ENCODE assay signal across 26 cellular contexts in the genomic region with DNA sequence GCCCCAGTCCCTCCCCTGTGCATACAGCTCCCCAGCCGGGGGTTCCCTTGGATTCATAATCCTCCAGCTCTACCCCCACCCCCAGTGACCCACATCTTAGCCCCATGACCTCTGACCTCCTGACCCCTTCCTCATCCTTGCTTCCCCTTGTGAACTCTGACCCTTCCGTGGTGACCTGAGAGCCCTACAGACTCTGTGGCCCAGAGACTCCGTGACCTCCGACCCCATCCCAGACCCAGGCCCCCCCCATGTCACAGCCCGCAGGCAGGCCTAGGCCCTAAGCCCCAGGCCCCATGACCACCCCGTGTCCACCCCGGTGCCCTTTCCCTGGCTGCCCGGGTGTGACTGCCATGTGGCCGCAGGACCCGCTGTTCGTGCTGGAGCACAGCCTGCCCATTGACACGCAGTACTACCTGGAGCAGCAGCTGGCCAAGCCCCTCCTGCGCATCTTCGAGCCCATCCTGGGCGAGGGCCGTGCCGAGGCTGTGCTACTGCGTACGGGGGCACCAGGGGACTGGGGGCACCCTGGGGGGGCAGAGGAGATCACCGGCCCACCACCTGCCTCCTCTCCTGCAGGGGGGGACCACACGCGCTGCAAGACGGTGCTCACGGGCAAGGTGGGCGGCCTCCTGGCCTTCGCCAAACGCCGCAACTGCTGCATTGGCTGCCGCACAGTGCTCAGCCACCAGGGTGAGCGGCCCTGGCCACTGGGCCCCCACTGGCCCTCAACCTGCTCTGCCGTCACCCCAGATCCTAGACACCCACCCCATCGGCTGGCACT. TPM values are rescaled to one million over a fixed set of nuclear protein-coding genes. Genes with fewer than 3 reads are reported as not detected.
DNase-seq lines count a peak whose midpoint lies in the region; ATAC-seq and TF ChIP-seq lines count a peak whose summit lies in the region.
"Had no signal": no experiment of that assay in that cellular context is flagged by ENCODE, and none has a peak within 500 bp of the region (broad histone marks: within the 10 kb centered on the region; RNA-seq: fewer than 3 reads in every experiment).

No MANE protein-coding gene starts in this region.

- H3K9me3 Mint-ChIP-seq in activated naive CD8-positive, alpha-beta T cell treated with anti-CD3 and anti-CD28 coated beads for 36 hours = peaks cover 3% of the 10 kb centered on the region
- H3K9me3 Mint-ChIP-seq in activated naive CD8-positive, alpha-beta T cell treated with anti-CD3 and anti-CD28 coated beads, Interleukin-2, amount 50 U/mL, for 24 hours = no peaks in the 10 kb centered on the region
- H3K9me3 Mint-ChIP-seq in stimulated activated naive B cell treated with anti-CD40 and anti-IgM and Interleukin-4, amounts not matched to agents 10 μg/mL and 1 μg/mL and 100 μg/mL, for 72 hours = no peaks in the 10 kb centered on the region
- H3K9me3 Mint-ChIP-seq: activated naive CD4-positive, alpha-beta T cell treated with anti-CD3 and anti-CD28 coated beads for 36 hours; neural progenitor cell had no signal

- H2AFZ ChIP-seq in OCI-LY1 (ENCODE audit: low read length) = no peak overlapping the region
- no peak overlapping the region for H2AFZ ChIP-seq in hepatocyte
- H2AFZ ChIP-seq: neural progenitor cell had no signal

- H3K36me3 ChIP-seq in OCI-LY1 (ENCODE audit: insufficient read depth, low read length) (peaks cover 52% of the 10 kb centered on the region), hepatocyte (replicated peaks; ENCODE audit: insufficient read depth, low read depth) (no peaks in the 10 kb centered on the region), adrenal gland (replicated peaks in 1 of 2) (no peaks in the 10 kb centered on the region)
- H3K36me3 ChIP-seq: cardiac muscle cell, neural progenitor cell, upper lobe of left lung had no signal

- 94% methylated on average over 18 of the region's 32 CpGs for WGBS in hepatocyte (ENCODE audit: low lambda C conversion rate, missing lambda C conversion rate)
- 88 to 91% (median 89%) methylated on average over 10 to 32 of the region's 32 CpGs for WGBS in adrenal gland, 4 donors

- H3K36me3 Mint-ChIP-seq in activated naive CD8-positive, alpha-beta T cell treated with anti-CD3 and anti-CD28 coated beads for 36 hours = peaks cover 33% of the 10 kb centered on the region
- H3K36me3 Mint-ChIP-seq in activated naive CD8-positive, alpha-beta T cell treated with anti-CD3 and anti-CD28 coated beads, Interleukin-2, amount 50 U/mL, for 24 hours (ENCODE audit: low read depth) = peaks cover 26% of the 10 kb centered on the region
- H3K36me3 Mint-ChIP-seq in stimulated activated naive B cell treated with anti-CD40 and anti-IgM and Interleukin-4, amounts not matched to agents 10 μg/mL and 1 μg/mL and 100 μg/mL, for 72 hours = peaks cover 48 to 55% of the 10 kb centered on the region in 2 donors

- H3K9me2 ChIP-seq in OCI-LY1 (ENCODE audit: low read depth, low read length) = no peaks in the 10 kb centered on the region
- no peaks in the 10 kb centered on the region for H3K9me2 ChIP-seq in hepatocyte (replicated peaks; ENCODE audit: insufficient read depth)
- H3K9me2 ChIP-seq: SK-N-SH had no signal

- H3K4me3 ChIP-seq in OCI-LY1 (ENCODE audit: low read depth, low read length, poor library complexity, severe bottlenecking) (peak overlapping the region; percentile 4), hepatocyte (no peak overlapping the region), adrenal gland (no peak overlapping the region)
- H3K4me3 ChIP-seq: cardiac muscle cell, neural progenitor cell had no signal

- no peak for ATAC-seq in activated naive CD8-positive, alpha-beta T cell treated with anti-CD3 and anti-CD28 coated beads, Interleukin-2, amount 50 U/mL, for 24 hours
- ATAC-seq in stimulated activated naive B cell treated with anti-CD40 and anti-IgM and Interleukin-4, amounts not matched to agents 10 μg/mL and 1 μg/mL and 100 μg/mL, for 72 hours (replicated peaks) = no peak
- no peak for ATAC-seq in GM21619 (IDR thresholded peaks at IDR 0.05; ENCODE audit: unreplicated experiment)
- no peak for ATAC-seq in GM21723 (IDR thresholded peaks at IDR 0.05; ENCODE audit: unreplicated experiment)
- ATAC-seq: activated CD8-positive, alpha-beta memory T cell treated with anti-CD3 and anti-CD28 coated beads, Interleukin-2, amount 10 ng/mL, durations not matched to agents 7 days and 5 days; activated T-cell treated with anti-CD3 and anti-CD28 coated beads, Interleukin-2, amount 50 U/mL, for 72 hours had no signal

- H3F3A ChIP-seq in OCI-LY1 (ENCODE audit: insufficient read depth, low read length) = no peaks in the 10 kb centered on the region; the same call in 1 of the 2 replicates

- H3K27ac Mint-ChIP-seq in activated naive CD8-positive, alpha-beta T cell treated with anti-CD3 and anti-CD28 coated beads for 36 hours = peak overlapping the region; percentile 67
- no peak overlapping the region for H3K27ac Mint-ChIP-seq in activated naive CD8-positive, alpha-beta T cell treated with anti-CD3 and anti-CD28 coated beads, Interleukin-2, amount 50 U/mL, for 24 hours
- H3K27ac Mint-ChIP-seq in stimulated activated naive B cell treated with anti-CD40 and anti-IgM and Interleukin-4, amounts not matched to agents 10 μg/mL and 1 μg/mL and 100 μg/mL, for 72 hours = peak overlapping the region; percentile 98
- H3K27ac Mint-ChIP-seq: activated CD8-positive, alpha-beta memory T cell treated with anti-CD3 and anti-CD28 coated beads, Interleukin-2, amount 10 ng/mL, durations not matched to agents 7 days and 5 days; activated naive CD4-positive, alpha-beta T cell treated with anti-CD3 and anti-CD28 coated beads for 36 hours; activated T-cell treated with anti-CD3 and anti-CD28 coated beads, Interleukin-2, amount 50 U/mL, for 72 hours; neural progenitor cell; progenitor cell of endocrine pancreas had no signal

- H3K79me2 ChIP-seq in OCI-LY1 (ENCODE audit: insufficient read depth, low read length) (peaks cover 10% of the 10 kb centered on the region), hepatocyte (no peaks in the 10 kb centered on the region)

- peaks cover 28% of the 10 kb centered on the region for H3K27me3 Mint-ChIP-seq in activated naive CD8-positive, alpha-beta T cell treated with anti-CD3 and anti-CD28 coated beads for 36 hours
- H3K27me3 Mint-ChIP-seq in activated naive CD8-positive, alpha-beta T cell treated with anti-CD3 and anti-CD28 coated beads, Interleukin-2, amount 50 U/mL, for 24 hours = peaks cover 17% of the 10 kb centered on the region
- H3K27me3 Mint-ChIP-seq in stimulated activated naive B cell treated with anti-CD40 and anti-IgM and Interleukin-4, amounts not matched to agents 10 μg/mL and 1 μg/mL and 100 μg/mL, for 72 hours = no peaks in the 10 kb centered on the region

- H3K4me2 ChIP-seq in OCI-LY1 (ENCODE audit: low read length) = peak overlapping the region; percentile 70
- no peak overlapping the region for H3K4me2 ChIP-seq in hepatocyte
- H3K4me2 ChIP-seq: neural progenitor cell, SK-N-SH had no signal

- no peaks in the 10 kb centered on the region for H4K20me1 ChIP-seq in OCI-LY1 (ENCODE audit: insufficient read depth, low read length)
- H4K20me1 ChIP-seq in hepatocyte (ENCODE audit: insufficient read depth, poor library complexity, severe bottlenecking) = no peaks in the 10 kb centered on the region

- H3K4me3 Mint-ChIP-seq in activated naive CD8-positive, alpha-beta T cell treated with anti-CD3 and anti-CD28 coated beads for 36 hours = no peak overlapping the region
- no peak overlapping the region for H3K4me3 Mint-ChIP-seq in activated naive CD8-positive, alpha-beta T cell treated with anti-CD3 and anti-CD28 coated beads, Interleukin-2, amount 50 U/mL, for 24 hours
- H3K4me3 Mint-ChIP-seq in stimulated activated naive B cell treated with anti-CD40 and anti-IgM and Interleukin-4, amounts not matched to agents 10 μg/mL and 1 μg/mL and 100 μg/mL, for 72 hours = peak overlapping the region; percentile 78 to 79
- H3K4me3 Mint-ChIP-seq: activated CD8-positive, alpha-beta memory T cell treated with anti-CD3 and anti-CD28 coated beads, Interleukin-2, amount 10 ng/mL, durations not matched to agents 7 days and 5 days; activated naive CD4-positive, alpha-beta T cell treated with anti-CD3 and anti-CD28 coated beads for 36 hours; activated T-cell treated with anti-CD3 and anti-CD28 coated beads, Interleukin-2, amount 50 U/mL, for 72 hours; neural progenitor cell had no signal

- H3K27me3 ChIP-seq in OCI-LY1 (ENCODE audit: insufficient read depth, low read length) (no peaks in the 10 kb centered on the region), hepatocyte (peaks cover 26% of the 10 kb centered on the region), adrenal gland (peaks cover 30% of the 10 kb centered on the region)

- peak overlapping the region; percentile 100 for H3K27ac ChIP-seq in OCI-LY1 (ENCODE audit: low read depth, low read length, poor library complexity, severe bottlenecking)
- H3K27ac ChIP-seq in hepatocyte = no peak overlapping the region
- no peak overlapping the region for H3K27ac ChIP-seq in adrenal gland
- H3K27ac ChIP-seq: 22Rv1, cardiac muscle cell, neural progenitor cell, VCaP had no signal

- no peak for TF ChIP-seq POLR2A in adrenal gland (IDR thresholded peaks at IDR 0.05)

- H3K9me3 ChIP-seq in OCI-LY1 (ENCODE audit: low read length) (no peaks in the 10 kb centered on the region), hepatocyte (ENCODE audit: low read depth) (no peaks in the 10 kb centered on the region), adrenal gland (replicated peaks in 1 of 3) (no peaks in the 10 kb centered on the region)
- H3K9me3 ChIP-seq: Caco-2, SK-N-SH, upper lobe of left lung had no signal

- peaks cover 11% of the 10 kb centered on the region for H3K4me1 Mint-ChIP-seq in activated naive CD8-positive, alpha-beta T cell treated with anti-CD3 and anti-CD28 coated beads for 36 hours
- peaks cover 16% of the 10 kb centered on the region for H3K4me1 Mint-ChIP-seq in activated naive CD8-positive, alpha-beta T cell treated with anti-CD3 and anti-CD28 coated beads, Interleukin-2, amount 50 U/mL, for 24 hours
- peaks cover 39 to 58% of the 10 kb centered on the region in 2 donors for H3K4me1 Mint-ChIP-seq in stimulated activated naive B cell treated with anti-CD40 and anti-IgM and Interleukin-4, amounts not matched to agents 10 μg/mL and 1 μg/mL and 100 μg/mL, for 72 hours

- TF ChIP-seq CTCF in OCI-LY1 (IDR thresholded peaks at IDR 0.05; ENCODE audit: low read length) (no peak), hepatocyte (IDR thresholded peaks at IDR 0.05; ENCODE audit: poor library complexity) (no peak), adrenal gland (IDR thresholded peaks at IDR 0.05) (no peak)

- peaks cover 51% of the 10 kb centered on the region for H3K4me1 ChIP-seq in OCI-LY1 (ENCODE audit: insufficient read depth, low read length, severe bottlenecking)
- peaks cover 7% of the 10 kb centered on the region for H3K4me1 ChIP-seq in hepatocyte (ENCODE audit: insufficient read depth)
- no peaks in the 10 kb centered on the region for H3K4me1 ChIP-seq in adrenal gland (replicated peaks in 1 of 2)

- no peak for DNase-seq in activated naive CD8-positive, alpha-beta T cell treated with anti-CD3 and anti-CD28 coated beads for 36 hours
- no peak for DNase-seq in activated naive CD8-positive, alpha-beta T cell treated with anti-CD3 and anti-CD28 coated beads, Interleukin-2, amount 50 U/mL, for 24 hours
- DNase-seq in hepatocyte (ENCODE audit: low spot score) (peak; percentile 6), adrenal gland (no peak)
- no peak for DNase-seq in stimulated activated naive B cell treated with anti-CD40 and anti-IgM and Interleukin-4, amounts not matched to agents 10 μg/mL and 1 μg/mL and 100 μg/mL, for 72 hours
- DNase-seq: activated CD4-positive, alpha-beta T cell treated with anti-CD3 and anti-CD28 coated beads, Interleukin-2, amount 50 U/mL, for 1 hour; activated CD8-positive, alpha-beta memory T cell treated with anti-CD3 and anti-CD28 coated beads, Interleukin-2, amount 10 ng/mL, durations not matched to agents 7 days and 5 days; activated naive CD4-positive, alpha-beta T cell treated with anti-CD3 and anti-CD28 coated beads for 36 hours; activated T-cell treated with anti-CD3 and anti-CD28 coated beads, Interleukin-2, amount 50 U/mL, for 72 hours; Caco-2; dermis blood vessel endothelial cell; islet precursor cell; NCI-H1048; NCI-H187 treated with DMSO at 0.1 percent for 48 hours; SK-N-SH had no signal

- intact Hi-C loops in adrenal gland (cut with DNase I) = loop anchor here in 1 of 2 donors (5.0 kb wide), 1 partner anchor 49 kb away; the partner anchor contains the start of gene NAPSA

- peak overlapping the region; percentile 6; the same call in 1 of the 2 replicates for H3K9ac ChIP-seq in OCI-LY1 (ENCODE audit: low read length)
- H3K9ac ChIP-seq: neural progenitor cell, SK-N-SH had no signal

RNA-seq across cellular contexts. Expression of gene SPIB, which starts 2.5 kb away (rescaled TPM):
- 1 to 10 TPM; 1.6 TPM for total RNA-seq in activated naive CD8-positive, alpha-beta T cell treated with anti-CD3 and anti-CD28 coated beads for 36 hours
- total RNA-seq in hepatocyte (2.8 TPM in 2 replicates), adrenal gland (under 1 TPM in 2 of 8 donors, not detected in 6; 0.19 to 0.29 TPM)
- polyA plus RNA-seq in hepatocyte (0.63 and 1.7 TPM in 2 replicates), adrenal gland (under 1 TPM in 1 of 3 donors, not detected in 2; 0.03 TPM)
- total RNA-seq: dermis blood vessel endothelial cell, fibroblast of lung, lower leg skin had no signal
- polyA plus RNA-seq: fibroblast of lung, SK-N-SH had no signal

RNA-seq across cellular contexts. Expression of gene MYBPC2, which starts 16.5 kb away (rescaled TPM):
- under 1 TPM; 0.12 to 0.45 TPM for total RNA-seq in activated naive CD8-positive, alpha-beta T cell treated with anti-CD3 and anti-CD28 coated beads for 36 hours
- total RNA-seq in hepatocyte = 0.07 and 0.16 TPM in 2 replicates
- 0.04 TPM in 1 of 2 replicates, not detected in the other for polyA plus RNA-seq in hepatocyte
- 1 to 10 TPM in 1 of 8 donors, not detected in 7; 1.6 TPM for total RNA-seq in adrenal gland
- polyA plus RNA-seq in adrenal gland = under 1 TPM in 1 of 3 donors, not detected in 2; 0.03 TPM
- total RNA-seq: activated CD8-positive, alpha-beta memory T cell treated with anti-CD3 and anti-CD28 coated beads, Interleukin-2, amount 10 ng/mL, durations not matched to agents 7 days and 5 days; dermis blood vessel endothelial cell had no signal
- polyA plus RNA-seq: fibroblast of lung, SK-N-SH had no signal

RNA-seq across cellular contexts. Expression of gene POLD1, which starts 32.1 kb away (rescaled TPM):
- total RNA-seq in activated naive CD8-positive, alpha-beta T cell treated with anti-CD3 and anti-CD28 coated beads for 36 hours = 100 to 1,000 TPM; 191 to 196 TPM
- total RNA-seq in hepatocyte (13.6 and 18.2 TPM in 2 replicates), adrenal gland (10 to 100 TPM in 7 of 8 donors, 1 to 10 TPM in 1; 8.4 to 59.0 (median 15.3) TPM)
- polyA plus RNA-seq in hepatocyte (32.6 and 40.4 TPM in 2 replicates), adrenal gland (10 to 100 TPM in 2 of 3 donors, 1 to 10 TPM in 1; 1.9 to 93.9 (median 40.1) TPM)

RNA-seq across cellular contexts. Expression of gene NR1H2, which starts 40.0 kb away (rescaled TPM):
- 10 to 100 TPM; 49.6 TPM for total RNA-seq in activated naive CD8-positive, alpha-beta T cell treated with anti-CD3 and anti-CD28 coated beads for 36 hours
- 41.4 and 53.2 TPM in 2 replicates for total RNA-seq in hepatocyte
- polyA plus RNA-seq in hepatocyte = 55.9 and 62.9 TPM in 2 replicates
- 100 to 1,000 TPM in 4 of 8 donors, 10 to 100 TPM in 4; 75.3 to 148 (median 105) TPM for total RNA-seq in adrenal gland
- polyA plus RNA-seq in adrenal gland = 100 to 1,000 TPM in 2 of 3 donors, 10 to 100 TPM in 1; 16.5 to 144 (median 102) TPM

RNA-seq across cellular contexts. Expression of gene NAPSA, which starts 50.8 kb away (rescaled TPM):
- total RNA-seq in activated naive CD8-positive, alpha-beta T cell treated with anti-CD3 and anti-CD28 coated beads for 36 hours = 10 to 100 TPM; 16.1 to 18.1 TPM
- 7.3 and 12.4 TPM in 2 replicates for total RNA-seq in hepatocyte
- 2.7 and 12.1 TPM in 2 replicates for polyA plus RNA-seq in hepatocyte
- total RNA-seq in adrenal gland = 1 to 10 TPM in 2 of 8 donors, under 1 TPM in 4, not detected in 2; 0.14 to 4.5 (median 0.74) TPM
- polyA plus RNA-seq in adrenal gland = 1 to 10 TPM in 1 of 3 donors, under 1 TPM in 1, not detected in 1; 0.61 to 1.4 TPM
- total RNA-seq: dermis blood vessel endothelial cell had no signal

Comparison
In these comparisons a context has a peak if more than half of its experiments do, and no peak if none do; other contexts are left out.
1. H3K4me3 Mint-ChIP-seq: peak in stimulated activated naive B cell treated with anti-CD40 and anti-IgM and Interleukin-4, amounts not matched to agents 10 μg/mL and 1 μg/mL and 100 μg/mL, for 72 hours (2 of 2); none in activated naive CD8-positive, alpha-beta T cell treated with anti-CD3 and anti-CD28 coated beads for 36 hours (single experiment) and activated naive CD8-positive, alpha-beta T cell treated with anti-CD3 and anti-CD28 coated beads, Interleukin-2, amount 50 U/mL, for 24 hours (single experiment).